In genomic region chr10:63703113-63703670, GRCh38 we compare ENCODE assay signal across 11 cellular contexts.
DNase-seq lines count a peak whose midpoint lies in the region; ATAC-seq and TF ChIP-seq lines count a peak whose summit lies in the region.
"Had no signal": no experiment of that assay in that cellular context is flagged by ENCODE, and none has a peak within 500 bp of the region (broad histone marks: within the 10 kb centered on the region; RNA-seq: fewer than 3 reads in every experiment).

No MANE protein-coding gene starts in this region.

- dilution Hi-C loops in mammary epithelial cell (cut with HindIII; ENCODE audit: low sequenced_read_pairs) = loop anchor here (25.0 kb wide), 1 partner anchor 216 kb away; no protein-coding TSS in a partner anchor

- no peaks in the 10 kb centered on the region for H3K27me3 ChIP-seq in mammary epithelial cell (ENCODE audit: insufficient read depth, low read length)
- H3K27me3 ChIP-seq in breast epithelium = no peaks in the 10 kb centered on the region
- no peaks in the 10 kb centered on the region for H3K27me3 ChIP-seq in stomach

- no peak for ATAC-seq in GM19328 (IDR thresholded peaks at IDR 0.05; ENCODE audit: unreplicated experiment)
- ATAC-seq: T-cell had no signal

- H3K4me2 ChIP-seq in mammary epithelial cell (ENCODE audit: insufficient read depth, low read depth, low read length) = no peak overlapping the region

- TF ChIP-seq POLR2A in breast epithelium (IDR thresholded peaks at IDR 0.05) (no peak), stomach (IDR thresholded peaks at IDR 0.05) (no peak)

- no peak for TF ChIP-seq EP300 in stomach (IDR thresholded peaks at IDR 0.05)

- in situ Hi-C loops in mammary epithelial cell (cut with MboI; ENCODE audit: low sequenced_read_pairs in 2 of 2) = loop anchor here in 1 of 2 donors (25.0 kb wide), 2 partner anchors 191 to 491 kb away; partner anchors contain the start of gene REEP3

- no peak overlapping the region for H3K9ac ChIP-seq in mammary epithelial cell (ENCODE audit: insufficient read depth, low read length)

- H3K4me1 ChIP-seq in mammary epithelial cell (ENCODE audit: insufficient read depth, low read length) (peaks cover 39% of the 10 kb centered on the region), breast epithelium (no peaks in the 10 kb centered on the region), stomach (peaks cover 26 to 79% (median 43%) of the 10 kb centered on the region in 4 donors)

- no peaks in the 10 kb centered on the region for H3K79me2 ChIP-seq in mammary epithelial cell (ENCODE audit: insufficient read depth, low read length)

- CTCF ChIA-PET in mammary epithelial cell (lab: Charles Lee; ENCODE audit: low non-redundant PET) = no interaction called here

- H3K27ac ChIP-seq in mammary epithelial cell (ENCODE audit: insufficient read depth, low read depth, low read length) (no peak overlapping the region), breast epithelium (no peak overlapping the region), stomach (peak overlapping the region; percentile 37 to 79 (median 59))

- intact Hi-C loops in mammary epithelial cell (cut with micrococcal nuclease) (no loop called here), breast epithelium (cut with DNase I; ENCODE audit: low total_unique reads) (loop anchor here (10.0 kb wide), 1 partner anchor 68 kb away; no protein-coding TSS in a partner anchor), stomach (cut with DNase I; ENCODE audit: low total_unique reads) (no loop called here)

- no TSS peak for BruUV-seq in mammary epithelial cell (replicated peaks; lab: Mats Ljungman, UMichigan)

- no peaks in the 10 kb centered on the region for H4K20me1 ChIP-seq in mammary epithelial cell (ENCODE audit: insufficient read depth, low read length)

- WGBS in mammary epithelial cell (ENCODE audit: low coverage, missing lambda C conversion rate) = 100% methylated on average over 4 of the region's 4 CpGs
- 52 to 84% (median 59%) methylated on average over 4 of the region's 4 CpGs for WGBS in stomach, 5 donors

- no peak for DNase-seq in mammary epithelial cell
- no peak for DNase-seq in breast epithelium (ENCODE audit: low spot score in 2 of 2)
- peak; percentile 69 for DNase-seq in NCI-H2029 (lab: John Stamatoyannopoulos, UW)
- peak; percentile 54 for DNase-seq in choroid plexus epithelial cell (ENCODE audit: low read depth)
- no peak for DNase-seq in stomach
- no peak for DNase-seq in iPS-NIHi7 (ENCODE audit: extremely low spot score)
- DNase-seq in middle frontal gyrus (ENCODE audit: extremely low spot score, low spot score) = no peak
- DNase-seq: DND-41; stimulated activated CD4-positive, alpha-beta T cell treated with anti-CD3 and anti-CD28 coated beads, Interleukin-2, amount 100 ng/mL, for 48 hours; T-cell had no signal

- TF ChIP-seq CTCF in mammary epithelial cell (conservative IDR thresholded peaks at IDR 0.05 in 1 of 2, IDR thresholded peaks at IDR 0.05 in 1 of 2; ENCODE audit: extremely low read depth in 1 of 2, insufficient read depth in 1 of 2, low read depth in 1 of 2, low read length in 2 of 2) (no peak), breast epithelium (IDR thresholded peaks at IDR 0.05) (no peak), choroid plexus epithelial cell (conservative IDR thresholded peaks at IDR 0.05; ENCODE audit: low read depth, low read length) (no peak), stomach (IDR thresholded peaks at IDR 0.05) (no peak)

- H2AFZ ChIP-seq in mammary epithelial cell (ENCODE audit: low read depth, low read length) = peak overlapping the region; percentile 51

- H3K9me3 ChIP-seq in mammary epithelial cell (replicated peaks; ENCODE audit: insufficient read depth, low read length) (no peaks in the 10 kb centered on the region), breast epithelium (no peaks in the 10 kb centered on the region), stomach (no peaks in the 10 kb centered on the region)

- H3K36me3 ChIP-seq in mammary epithelial cell (ENCODE audit: insufficient read depth, low read length) = no peaks in the 10 kb centered on the region
- no peaks in the 10 kb centered on the region for H3K36me3 ChIP-seq in breast epithelium
- H3K36me3 ChIP-seq in stomach = no peaks in the 10 kb centered on the region

- no peak overlapping the region for H3K4me3 ChIP-seq in mammary epithelial cell (replicated peaks in 1 of 3; ENCODE audit: insufficient read depth in 1 of 3, low read depth in 2 of 3, low read length in 3 of 3)
- H3K4me3 ChIP-seq in breast epithelium = no peak overlapping the region
- H3K4me3 ChIP-seq in choroid plexus epithelial cell (ENCODE audit: low read depth, low read length) = no peak overlapping the region
- H3K4me3 ChIP-seq in stomach = no peak overlapping the region

Comparison
In these comparisons a context has a peak if more than half of its experiments do, and no peak if none do; other contexts are left out.
1. DNase-seq: peak in NCI-H2029 (single experiment) and choroid plexus epithelial cell (single experiment); none in mammary epithelial cell (single experiment), breast epithelium (0 of 2), stomach (single experiment), iPS-NIHi7 (single experiment) and middle frontal gyrus (single experiment).
2. H3K27ac ChIP-seq: peak in stomach (5 of 5); none in mammary epithelial cell (single experiment) and breast epithelium (0 of 2).